ENCODE assay signal across 1 cellular context in genomic region chr14:77752799-77753516, GRCh38.
TF ChIP-seq lines count a peak whose summit lies in the region.

No MANE protein-coding gene starts in this region.

TF ChIP-seq in GM12878, 131 proteins besides CTCF, POLR2A, EP300 and RAD21:
- TF ChIP-seq WRNIP1 (IDR thresholded peaks at IDR 0.05; ENCODE audit: borderline replicate concordance, low read depth, low read length) (no peak), MEF2B (IDR thresholded peaks at IDR 0.05; ENCODE audit: partially characterized antibody, poor library complexity, severe bottlenecking) (no peak), RCOR1 (conservative IDR thresholded peaks at IDR 0.05; ENCODE audit: low read depth, low read length) (no peak), IKZF1 (conservative IDR thresholded peaks at IDR 0.05) (no peak), TBL1XR1 (IDR thresholded peaks at IDR 0.05; ENCODE audit: low read depth, low read length) (no peak), FOXM1 (IDR thresholded peaks at IDR 0.05; ENCODE audit: low read depth, low read length) (no peak), TAF1 (IDR thresholded peaks at IDR 0.05; ENCODE audit: borderline replicate concordance, low read depth, low read length) (no peak), IKZF2 (IDR thresholded peaks at IDR 0.05) (no peak), MTA2 (IDR thresholded peaks at IDR 0.05; ENCODE audit: low read depth) (no peak), ZSCAN29 (IDR thresholded peaks at IDR 0.05) (no peak), MTA3 (IDR thresholded peaks at IDR 0.05; ENCODE audit: borderline replicate concordance, low read length) (no peak)
- TF ChIP-seq, protein P1, sequence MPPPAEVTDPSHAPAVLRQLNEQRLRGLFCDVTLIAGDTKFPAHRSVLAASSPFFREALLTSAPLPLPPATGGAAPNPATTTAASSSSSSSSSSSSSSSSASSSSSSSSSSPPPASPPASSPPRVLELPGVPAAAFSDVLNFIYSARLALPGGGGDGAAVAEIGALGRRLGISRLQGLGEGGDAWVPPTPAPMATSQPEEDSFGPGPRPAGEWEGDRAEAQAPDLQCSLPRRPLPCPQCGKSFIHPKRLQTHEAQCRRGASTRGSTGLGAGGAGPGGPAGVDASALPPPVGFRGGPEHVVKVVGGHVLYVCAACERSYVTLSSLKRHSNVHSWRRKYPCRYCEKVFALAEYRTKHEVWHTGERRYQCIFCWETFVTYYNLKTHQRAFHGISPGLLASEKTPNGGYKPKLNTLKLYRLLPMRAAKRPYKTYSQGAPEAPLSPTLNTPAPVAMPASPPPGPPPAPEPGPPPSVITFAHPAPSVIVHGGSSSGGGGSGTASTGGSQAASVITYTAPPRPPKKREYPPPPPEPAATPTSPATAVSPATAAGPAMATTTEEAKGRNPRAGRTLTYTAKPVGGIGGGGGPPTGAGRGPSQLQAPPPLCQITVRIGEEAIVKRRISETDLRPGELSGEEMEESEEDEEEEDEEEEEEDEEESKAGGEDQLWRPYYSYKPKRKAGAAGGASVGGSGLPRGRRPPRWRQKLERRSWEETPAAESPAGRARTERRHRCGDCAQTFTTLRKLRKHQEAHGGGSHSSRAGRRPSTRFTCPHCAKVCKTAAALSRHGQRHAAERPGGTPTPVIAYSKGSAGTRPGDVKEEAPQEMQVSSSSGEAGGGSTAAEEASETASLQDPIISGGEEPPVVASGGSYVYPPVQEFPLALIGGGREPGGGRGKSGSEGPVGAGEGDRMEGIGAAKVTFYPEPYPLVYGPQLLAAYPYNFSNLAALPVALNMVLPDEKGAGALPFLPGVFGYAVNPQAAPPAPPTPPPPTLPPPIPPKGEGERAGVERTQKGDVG (CRISPR knock-in tag; IDR thresholded peaks at IDR 0.05) = no peak
